8 cellular contexts compared by ENCODE assay signal in genomic region chr5:95962785-95963184, GRCh38. TPM values are rescaled to one million over a fixed set of nuclear protein-coding genes. Genes with fewer than 3 reads are reported as not detected.
DNase-seq lines count a peak whose midpoint lies in the region; ATAC-seq and TF ChIP-seq lines count a peak whose summit lies in the region.

No MANE protein-coding gene starts in this region.

- POLR2A ChIA-PET in MCF 10A (lab: Yijun Ruan, JAX): interaction anchor here (0.7 to 10.8 kb wide), 11 partner anchors 12 to 374 kb away, joined by 3 to 113 read pairs (median 3); no protein-coding TSS in a partner anchor

- no peaks in the 10 kb centered on the region for H3K9me3 Mint-ChIP-seq in MCF 10A (ENCODE audit: unreplicated experiment)

- peak overlapping the region; percentile 47 for H3K27ac ChIP-seq in cardiac muscle cell
- H3K27ac ChIP-seq in mesendoderm (ENCODE audit: low read depth, low read length): no peak overlapping the region
- H3K27ac ChIP-seq in uterus: peak overlapping the region; percentile 91 to 97

- no peak for ATAC-seq in left ventricle myocardium superior

- H3K36me3 ChIP-seq in cardiac muscle cell (no peaks in the 10 kb centered on the region), mesendoderm (ENCODE audit: control insufficient read depth, insufficient read depth, low read length) (no peaks in the 10 kb centered on the region), uterus (no peaks in the 10 kb centered on the region)

- intact Hi-C loops in left ventricle myocardium superior (cut with micrococcal nuclease): loop anchor here (10.0 kb wide), 1 partner anchor 372 kb away; no protein-coding TSS in a partner anchor
- intact Hi-C loops in MCF 10A (cut with micrococcal nuclease): loop anchor here (5.0 kb wide), 1 partner anchor 185 kb away; no protein-coding TSS in a partner anchor
- intact Hi-C loops in uterus (cut with DNase I; ENCODE audit: low total_unique reads): no loop called here

- H3K18ac ChIP-seq in mesendoderm (ENCODE audit: low read length): peak overlapping the region; percentile 64

- H2AK5ac ChIP-seq in mesendoderm (ENCODE audit: low read length): no peak overlapping the region

- no peak overlapping the region for H3K23ac ChIP-seq in mesendoderm (ENCODE audit: low read length)

- H4K8ac ChIP-seq in mesendoderm (ENCODE audit: low read depth, low read length): no peak overlapping the region

- H3K4ac ChIP-seq in mesendoderm (ENCODE audit: low read depth, low read length): no peak overlapping the region

- peak overlapping the region; percentile 84 for H2BK120ac ChIP-seq in mesendoderm (ENCODE audit: low read depth, low read length)

- H3K9me3 ChIP-seq in cardiac muscle cell (ENCODE audit: low read depth): no peaks in the 10 kb centered on the region
- no peaks in the 10 kb centered on the region for H3K9me3 ChIP-seq in uterus

- peak overlapping the region; percentile 90 for H3K4me3 Mint-ChIP-seq in MCF 10A (ENCODE audit: unreplicated experiment)

- H3K4me3 ChIP-seq in cardiac muscle cell: no peak overlapping the region
- H3K4me3 ChIP-seq in mesendoderm (ENCODE audit: low read length): no peak overlapping the region
- no peak overlapping the region for H3K4me3 ChIP-seq in uterus
- H3K4me3 ChIP-seq in foreskin fibroblast (ENCODE audit: low read depth in 1 of 2, low read length in 2 of 2): no peak overlapping the region

- peaks cover 19% of the 10 kb centered on the region for H3K36me3 Mint-ChIP-seq in MCF 10A (ENCODE audit: insufficient read depth, unreplicated experiment)

- peaks cover 32% of the 10 kb centered on the region for H3K79me2 ChIP-seq in mesendoderm (ENCODE audit: control insufficient read depth, insufficient read depth, low read length)

- H3K4me1 Mint-ChIP-seq in MCF 10A (ENCODE audit: insufficient read depth, unreplicated experiment): peaks cover 26% of the 10 kb centered on the region

- H3K9ac ChIP-seq in mesendoderm (ENCODE audit: low read length): no peak overlapping the region

- TF ChIP-seq POLR2A in uterus (IDR thresholded peaks at IDR 0.05): no peak

- peaks cover 20% of the 10 kb centered on the region for H3K79me1 ChIP-seq in mesendoderm (ENCODE audit: low read length)

- no peak overlapping the region for H2BK5ac ChIP-seq in mesendoderm (ENCODE audit: low read length)

- H3K56ac ChIP-seq in mesendoderm (ENCODE audit: low read length): no peak overlapping the region

- peak overlapping the region; percentile 80 for H2BK15ac ChIP-seq in mesendoderm (replicated peaks; ENCODE audit: low read depth)

- CTCF ChIA-PET in MCF 10A (lab: Yijun Ruan, JAX): interaction anchor here (0.7 to 8.1 kb wide), 6 partner anchors 11 to 374 kb away, joined by 3 to 95 read pairs (median 3); no protein-coding TSS in a partner anchor

- H3K4me2 ChIP-seq in mesendoderm (ENCODE audit: low read length): no peak overlapping the region

- TF ChIP-seq CTCF in cardiac muscle cell (IDR thresholded peaks at IDR 0.05; ENCODE audit: low read depth, low read length) (no peak), MCF 10A (IDR thresholded peaks at IDR 0.05; ENCODE audit: unreplicated experiment) (no peak), uterus (IDR thresholded peaks at IDR 0.05) (no peak), foreskin fibroblast (IDR thresholded peaks at IDR 0.05; ENCODE audit: low read depth, low read length) (no peak)

- DNase-seq in cardiac muscle cell (ENCODE audit: low read depth in 1 of 2, low spot score in 1 of 2): peak; percentile 45 to 50
- no peak for DNase-seq in left ventricle myocardium superior
- no peak for DNase-seq in MCF 10A (ENCODE audit: unreplicated experiment)
- DNase-seq in mesendoderm: peak; percentile 98
- DNase-seq in uterus: no peak
- DNase-seq in foreskin fibroblast: no peak
- no peak for DNase-seq in NCI-H1436 (lab: John Stamatoyannopoulos, UW)
- DNase-seq in SIG-M5 (lab: John Stamatoyannopoulos, UW): no peak

- peaks cover 24% of the 10 kb centered on the region for H3K4me1 ChIP-seq in cardiac muscle cell (ENCODE audit: low read depth)
- peaks cover 22% of the 10 kb centered on the region for H3K4me1 ChIP-seq in mesendoderm (ENCODE audit: control insufficient read depth, low read depth, low read length)
- H3K4me1 ChIP-seq in uterus: no peaks in the 10 kb centered on the region

- H3K27me3 Mint-ChIP-seq in MCF 10A (ENCODE audit: insufficient read depth, unreplicated experiment): no peaks in the 10 kb centered on the region

- H4K5ac ChIP-seq in mesendoderm (ENCODE audit: low read length): no peak overlapping the region

- H3K27me3 ChIP-seq in cardiac muscle cell (no peaks in the 10 kb centered on the region), mesendoderm (ENCODE audit: insufficient read depth, low read length, poor library complexity) (no peaks in the 10 kb centered on the region), uterus (no peaks in the 10 kb centered on the region)

- no CpG with 5 or more reads among the region's 6 CpGs for WGBS in mesendoderm (ENCODE audit: extremely low coverage, insufficient coverage, low lambda C conversion rate)

- peak overlapping the region; percentile 91 for H3K27ac Mint-ChIP-seq in MCF 10A (ENCODE audit: low read depth, unreplicated experiment)

- BruUV-seq in MCF 10A (replicated peaks; lab: Mats Ljungman, UMichigan): no TSS peak

RNA-seq across cellular contexts. Expression of gene ELL2, which starts 1.1 kb away (rescaled TPM):
- total RNA-seq in cardiac muscle cell (22.1 and 41.8 TPM in 2 replicates), left ventricle myocardium superior (23.4 TPM), MCF 10A (2022) (144 and 147 TPM in 2 replicates), uterus (10 to 100 TPM in 2 of 4 donors, 1 to 10 TPM in 2; 2.3 to 53.2 (median 16.0) TPM)
- 18.7 and 36.7 TPM in 2 replicates for polyA plus RNA-seq in cardiac muscle cell
- polyA plus RNA-seq in mesendoderm (2013, experiment 1 of 2): 43.9 TPM
- 43.6 TPM for polyA plus RNA-seq in mesendoderm (2013, experiment 2 of 2)

Comparison
In these comparisons a context has a peak if more than half of its experiments do, and no peak if none do; other contexts are left out.
1. DNase-seq: peak in cardiac muscle cell (2 of 2) and mesendoderm (single experiment); none in left ventricle myocardium superior (single experiment), MCF 10A (single experiment), uterus (0 of 2), foreskin fibroblast (0 of 2), NCI-H1436 (single experiment) and SIG-M5 (single experiment).